In the genomic region with DNA sequence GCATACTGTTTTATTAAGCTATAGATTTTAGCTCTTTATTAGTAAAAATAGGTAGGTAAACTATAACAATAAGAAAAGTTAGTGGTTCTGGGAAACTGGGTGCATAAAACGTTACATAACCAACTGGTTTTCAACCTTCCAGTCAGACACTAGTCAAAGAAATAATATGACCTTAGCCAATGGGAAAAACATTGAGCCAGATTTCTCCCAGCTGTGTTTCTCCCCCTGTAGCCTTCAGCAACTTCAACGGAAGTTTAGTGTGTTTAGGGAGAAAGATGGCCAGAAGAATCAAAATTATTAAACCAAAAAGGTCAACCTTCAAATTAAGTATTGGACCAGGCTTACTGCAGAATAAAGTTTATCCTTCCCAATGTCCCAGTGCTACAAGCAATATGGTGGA, we compare ENCODE assay signal across 35 cellular contexts.
"Had no signal": no experiment of that assay in that cellular context is flagged by ENCODE, and none has a peak within 500 bp of the region (broad histone marks: within the 10 kb centered on the region; RNA-seq: fewer than 3 reads in every experiment).

No MANE protein-coding gene starts in this region.

- H3K36me3 ChIP-seq: MG63 had no signal

- H3K9me3 ChIP-seq: MG63 had no signal

- H3K27ac ChIP-seq: KMS-11 had no signal

- DNase-seq: Karpas-422, Kasumi-1, KBM-7, KG1, MG63, MM.1S, MV-4-11, NCI-H1048, NCI-H1092, NCI-H1092 treated with DMSO at 0.1 percent for 48 hours, NCI-H1105, NCI-H1105 treated with DMSO at 0.1 percent for 48 hours, NCI-H1417, NCI-H1417 treated with DMSO at 0.1 percent for 48 hours, NCI-H1436, NCI-H1436 treated with DMSO at 0.1 percent for 48 hours, NCI-H146, NCI-H1694, NCI-H1694 treated with DMSO at 0.1 percent for 48 hours, NCI-H187, NCI-H187 treated with DMSO at 0.1 percent for 48 hours, NCI-H1930, NCI-H2029, NCI-H2029 treated with DMSO at 0.1 percent for 48 hours, NCI-H2081, NCI-H2081 treated with DMSO at 0.1 percent for 48 hours, NCI-H2107, NCI-H2171, NCI-H2171 treated with DMSO at 0.1 percent for 48 hours, NCI-H2227 treated with DMSO at 0.1 percent for 48 hours, NCI-H226, NCI-H345, NCI-H446, NCI-H446 treated with DMSO at 0.1 percent for 48 hours had no signal

- H3K27me3 ChIP-seq: MG63 had no signal

- H3K4me3 ChIP-seq: MG63 had no signal
